In genomic region chr2:46431481-46432235, GRCh38 we compare ENCODE assay signal across 18 cellular contexts. TPM values are rescaled to one million over a fixed set of nuclear protein-coding genes. Genes with fewer than 3 reads are reported as not detected.
DNase-seq lines count a peak whose midpoint lies in the region; ATAC-seq, FAIRE-seq and TF ChIP-seq lines count a peak whose summit lies in the region.
"Had no signal": no experiment of that assay in that cellular context is flagged by ENCODE, and none has a peak within 500 bp of the region (broad histone marks: within the 10 kb centered on the region; RNA-seq: fewer than 3 reads in every experiment).

No MANE protein-coding gene starts in this region.

- H3K36me3 Mint-ChIP-seq in naive thymus-derived CD4-positive, alpha-beta T cell = peaks cover 0 to 4% (median 0%) of the 10 kb centered on the region in 5 donors
- H3K36me3 Mint-ChIP-seq: immature natural killer cell, memory B cell had no signal

- H3K4me3 Mint-ChIP-seq in naive thymus-derived CD4-positive, alpha-beta T cell = peak overlapping the region in 8 of 10 donors; percentile 0 to 67 (median 26)
- H3K4me3 Mint-ChIP-seq: memory B cell had no signal

- no peaks in the 10 kb centered on the region for H3F3A ChIP-seq in SK-N-SH (replicated peaks; ENCODE audit: insufficient read depth)

- TF ChIP-seq POLR2A in IMR-90 (IDR thresholded peaks at IDR 0.05; ENCODE audit: low read depth, low read length) (no peak), GM12878 (IDR thresholded peaks at IDR 0.05; ENCODE audit: low read depth, low read length) (no peak), prostate gland (IDR thresholded peaks at IDR 0.05) (no peak)

- intact Hi-C loops in IMR-90 (cut with micrococcal nuclease) (loop anchor here (2.0 kb wide), 1 partner anchor 15 kb away; no protein-coding TSS in a partner anchor), GM12878 (cut with micrococcal nuclease; ENCODE audit: unreplicated experiment) (no loop called here), prostate gland (cut with DNase I) (no loop called here)
- intact Hi-C loops in naive thymus-derived CD4-positive, alpha-beta T cell (cut with micrococcal nuclease) = no loop called here

- ATAC-seq in SK-N-SH treated with all-trans-retinoic acid at 6 μM for 48 hours (no peak), IMR-90 (ENCODE audit: low read depth) (no peak), GM12878 (peak; percentile 18; the same call in 1 of the 3 replicates), HG02623 (IDR thresholded peaks at IDR 0.05; ENCODE audit: unreplicated experiment) (no peak)
- no peak for ATAC-seq in naive thymus-derived CD4-positive, alpha-beta T cell
- ATAC-seq: PC-3 had no signal

- H3K9me1 ChIP-seq in IMR-90 (ENCODE audit: insufficient read depth, low read length) = peaks cover 8% of the 10 kb centered on the region; the same call in 1 of the 2 replicates

- peak; percentile 45 for DNase-seq in SK-N-SH
- DNase-seq in IMR-90 = peak; percentile 70
- DNase-seq in GM12878 (ENCODE audit: low read depth, low spot score) = no peak
- no peak for DNase-seq in naive thymus-derived CD4-positive, alpha-beta T cell
- no peak for DNase-seq in prostate gland (ENCODE audit: low spot score)
- no peak for DNase-seq in DMS153 (lab: John Stamatoyannopoulos, UW)
- DNase-seq: activated CD4-positive, CD25-positive, alpha-beta regulatory T cell; activated T-cell treated with anti-CD3 and anti-CD28 coated beads for 4 hours; amygdala; MV-4-11; PC-3 had no signal

- no peaks in the 10 kb centered on the region for H3K9me2 ChIP-seq in SK-N-SH

- SMC1A ChIA-PET in GM12878 (lab: Charles Lee; ENCODE audit: uncharacterized antibody, unreplicated experiment) = interaction anchor here (2.0 kb wide), 1 partner anchor 19 kb away, joined by 4 read pairs; no protein-coding TSS in a partner anchor

- H2BK120ac ChIP-seq in IMR-90 (ENCODE audit: low read depth, low read length) = peak overlapping the region; percentile 74; the same call in 1 of the 2 replicates

- H3K4ac ChIP-seq in IMR-90 (ENCODE audit: low read depth, low read length) = peak overlapping the region; percentile 56; the same call in 1 of the 2 replicates

- POLR2A ChIA-PET in SK-N-SH (lab: Yijun Ruan, JAX) (no interaction called here), IMR-90 (lab: Charles Lee; ENCODE audit: unreplicated experiment) (no interaction called here), GM12878 (lab: Charles Lee) (no interaction called here)
- POLR2A ChIA-PET in naive thymus-derived CD4-positive, alpha-beta T cell (lab: Charles Lee) = no interaction called here

- H3K4me1 ChIP-seq in SK-N-SH (ENCODE audit: control insufficient read depth in 1 of 2, insufficient read depth in 2 of 2, low read depth in 1 of 2, low read length in 1 of 2) (peaks cover 0 to 6% of the 10 kb centered on the region in 2 experiments; a peak in 1 of 4 replicates), IMR-90 (ENCODE audit: control insufficient read depth, insufficient read depth, low read length) (peaks cover 22% of the 10 kb centered on the region), GM12878 (ENCODE audit: control insufficient read depth, insufficient read depth, low read length) (no peaks in the 10 kb centered on the region), prostate gland (replicated peaks) (no peaks in the 10 kb centered on the region)
- H3K4me1 ChIP-seq in naive thymus-derived CD4-positive, alpha-beta T cell (ENCODE audit: control insufficient read depth in 2 of 2, insufficient read depth in 2 of 2, low read length in 2 of 2) = peaks cover 28 to 29% of the 10 kb centered on the region in 2 donors

- H3K27ac Mint-ChIP-seq in naive thymus-derived CD4-positive, alpha-beta T cell = peak overlapping the region in 4 of 9 donors; percentile 23 to 71 (median 44)
- H3K27ac Mint-ChIP-seq: memory B cell had no signal

- no peak for FAIRE-seq in GM12878 (lab: Jason Lieb, UNC)
- FAIRE-seq: A204.1 had no signal

- no peak overlapping the region for H2AK9ac ChIP-seq in IMR-90 (replicated peaks; ENCODE audit: low read depth, low read length, poor library complexity)

- H2AFZ ChIP-seq in SK-N-SH (ENCODE audit: low read depth) = no peak overlapping the region
- H2AFZ ChIP-seq in IMR-90 (replicated peaks; ENCODE audit: low read length, poor library complexity) = peak overlapping the region; percentile 58
- no peak overlapping the region for H2AFZ ChIP-seq in GM12878 (ENCODE audit: control insufficient read depth, low read depth, low read length)

- peak overlapping the region; percentile 50 for H2BK5ac ChIP-seq in IMR-90 (ENCODE audit: low read depth, low read length, poor library complexity, severe bottlenecking)

- H3K27ac ChIP-seq in SK-N-SH (ENCODE audit: low read depth in 2 of 2, low read length in 1 of 2) (peak overlapping the region in 1 of 2 experiments; percentile 39; a peak in 1 of 4 replicates), IMR-90 (ENCODE audit: insufficient read depth, low read length) (peak overlapping the region; percentile 13; the same call in 1 of the 2 replicates), GM12878 (ENCODE audit: control insufficient read depth, insufficient read depth) (no peak overlapping the region), prostate gland (no peak overlapping the region)
- no peak overlapping the region for H3K27ac ChIP-seq in naive thymus-derived CD4-positive, alpha-beta T cell (ENCODE audit: low read depth, low read length)
- H3K27ac ChIP-seq: neutrophil had no signal

- TF ChIP-seq RAD21 in SK-N-SH (IDR thresholded peaks at IDR 0.05; ENCODE audit: low read length) = no peak
- TF ChIP-seq RAD21 in IMR-90 (IDR thresholded peaks at IDR 0.05; ENCODE audit: low read length) = no peak
- TF ChIP-seq RAD21 in GM12878 (IDR thresholded peaks at IDR 0.05; ENCODE audit: insufficient read depth, low read depth, low read length) = no peak

- BruUV-seq in IMR-90 (replicated peaks; lab: Mats Ljungman, UMichigan) (no TSS peak), GM12878 (replicated peaks; lab: Mats Ljungman, UMichigan) (no TSS peak)

- H3K36me3 ChIP-seq in SK-N-SH (replicated peaks in 1 of 2; ENCODE audit: control insufficient read depth in 1 of 2, insufficient read depth in 2 of 2, low read length in 1 of 2) (no peaks in the 10 kb centered on the region), IMR-90 (ENCODE audit: control insufficient read depth, insufficient read depth, low read length) (no peaks in the 10 kb centered on the region), GM12878 (ENCODE audit: control insufficient read depth in 2 of 2, insufficient read depth in 2 of 2, low read length in 1 of 2) (no peaks in the 10 kb centered on the region), prostate gland (no peaks in the 10 kb centered on the region)
- no peaks in the 10 kb centered on the region for H3K36me3 ChIP-seq in naive thymus-derived CD4-positive, alpha-beta T cell (ENCODE audit: control insufficient read depth in 2 of 3, insufficient read depth in 3 of 3, low read length in 3 of 3)
- H3K36me3 ChIP-seq: neutrophil had no signal

- H3K9me3 Mint-ChIP-seq in naive thymus-derived CD4-positive, alpha-beta T cell = peaks cover 0 to 8% (median 2%) of the 10 kb centered on the region in 11 donors
- H3K9me3 Mint-ChIP-seq: memory B cell had no signal

- H3K9ac ChIP-seq in SK-N-SH (no peak overlapping the region), IMR-90 (ENCODE audit: low read depth, low read length) (no peak overlapping the region), GM12878 (ENCODE audit: control insufficient read depth, insufficient read depth, low read length) (no peak overlapping the region)

- TF ChIP-seq EP300 in SK-N-SH (IDR thresholded peaks at IDR 0.05; ENCODE audit: borderline replicate concordance in 1 of 2, low read depth in 1 of 2, low read length in 1 of 2) = no peak
- no peak for TF ChIP-seq EP300 in GM12878 (IDR thresholded peaks at IDR 0.05; ENCODE audit: borderline replicate concordance in 1 of 2, control insufficient read depth in 1 of 2, low read depth in 2 of 2, low read length in 2 of 2)

- TF ChIP-seq CTCF in SK-N-SH (IDR thresholded peaks at IDR 0.05) = no peak
- no peak for TF ChIP-seq CTCF in IMR-90 (conservative IDR thresholded peaks at IDR 0.05; ENCODE audit: low read depth, low read length)
- TF ChIP-seq CTCF in GM12878 (IDR thresholded peaks at IDR 0.05 in 2 of 3, conservative IDR thresholded peaks at IDR 0.05 in 1 of 3; ENCODE audit: control insufficient read depth in 2 of 3, extremely low read depth in 1 of 3, insufficient read depth in 1 of 3, low read depth in 3 of 3, low read length in 3 of 3) = no peak
- TF ChIP-seq CTCF in prostate gland (IDR thresholded peaks at IDR 0.05) = no peak

- WGBS in SK-N-SH (ENCODE audit: low lambda C conversion rate) = 61% methylated on average over 5 of the region's 5 CpGs
- 100% methylated on average over 1 of the region's 5 CpGs; no CpG with 5 or more reads in 1 of the 2 experiments for WGBS in IMR-90 (ENCODE audit: extremely low coverage in 2 of 2, insufficient read length in 1 of 2), 2 experiments
- 26% methylated on average over 5 of the region's 5 CpGs for WGBS in GM12878 (ENCODE audit: insufficient coverage, insufficient replicate concordance, low lambda C conversion rate, missing lambda C conversion rate)
- 77% methylated on average over 5 of the region's 5 CpGs for WGBS in prostate gland

- peak overlapping the region; percentile 76 for H3K18ac ChIP-seq in IMR-90 (ENCODE audit: low read depth, low read length)

- H4K91ac ChIP-seq in IMR-90 (ENCODE audit: insufficient read depth, low read depth, low read length) = peak overlapping the region; percentile 49; the same call in 1 of the 2 replicates

- peak overlapping the region; percentile 54 for H4K5ac ChIP-seq in IMR-90 (ENCODE audit: low read depth, low read length)

- H4K8ac ChIP-seq in IMR-90 (ENCODE audit: low read depth in 2 of 2, low read length in 2 of 2) = peak overlapping the region in 1 of 2 experiments; percentile 63; a peak in 1 of 4 replicates

- H3K4me2 ChIP-seq in SK-N-SH (no peak overlapping the region), IMR-90 (ENCODE audit: low read depth, low read length) (no peak overlapping the region), GM12878 (ENCODE audit: control insufficient read depth, insufficient read depth) (no peak overlapping the region)

- peaks cover 5% of the 10 kb centered on the region; the same call in 1 of the 2 replicates for H3K9me3 ChIP-seq in SK-N-SH
- H3K9me3 ChIP-seq in IMR-90 (ENCODE audit: control insufficient read depth, insufficient read depth, low read length) = no peaks in the 10 kb centered on the region
- H3K9me3 ChIP-seq in GM12878 (replicated peaks; ENCODE audit: control insufficient read depth, insufficient read depth, low read length) = no peaks in the 10 kb centered on the region; the same call in 2 of the 3 replicates
- H3K9me3 ChIP-seq in naive thymus-derived CD4-positive, alpha-beta T cell (ENCODE audit: control insufficient read depth in 2 of 3, low read length in 3 of 3) = no peaks in the 10 kb centered on the region
- H3K9me3 ChIP-seq in prostate gland = no peaks in the 10 kb centered on the region
- H3K9me3 ChIP-seq: neutrophil had no signal

- H3K27me3 ChIP-seq in SK-N-SH (ENCODE audit: insufficient read depth) (no peaks in the 10 kb centered on the region), IMR-90 (ENCODE audit: control insufficient read depth, insufficient read depth, low read length) (no peaks in the 10 kb centered on the region), GM12878 (replicated peaks in 1 of 2; ENCODE audit: control insufficient read depth in 2 of 2, insufficient read depth in 2 of 2, low read length in 1 of 2) (no peaks in the 10 kb centered on the region; a peak in 1 of 4 replicates), prostate gland (replicated peaks; ENCODE audit: insufficient read depth) (no peaks in the 10 kb centered on the region)
- no peaks in the 10 kb centered on the region for H3K27me3 ChIP-seq in naive thymus-derived CD4-positive, alpha-beta T cell (ENCODE audit: control insufficient read depth in 2 of 2, insufficient read depth in 2 of 2, low read length in 2 of 2)
- H3K27me3 ChIP-seq: neutrophil had no signal

- H4K20me1 ChIP-seq in SK-N-SH (ENCODE audit: insufficient read depth) (no peaks in the 10 kb centered on the region), IMR-90 (ENCODE audit: insufficient read depth, low read length) (no peaks in the 10 kb centered on the region), GM12878 (ENCODE audit: control insufficient read depth, insufficient read depth) (no peaks in the 10 kb centered on the region)

- H3K23ac ChIP-seq in IMR-90 (ENCODE audit: low read depth, low read length) = no peak overlapping the region

- H3K27me3 Mint-ChIP-seq in naive thymus-derived CD4-positive, alpha-beta T cell = peaks cover 0 to 10% (median 0%) of the 10 kb centered on the region in 5 donors

- H3K4me1 Mint-ChIP-seq in naive thymus-derived CD4-positive, alpha-beta T cell = peaks cover 6 to 45% (median 43%) of the 10 kb centered on the region in 7 donors
- H3K4me1 Mint-ChIP-seq: memory B cell had no signal

- peak overlapping the region; percentile 83 for H2BK20ac ChIP-seq in IMR-90 (ENCODE audit: low read depth, low read length)

- H3K14ac ChIP-seq in IMR-90 (replicated peaks; ENCODE audit: low read depth, low read length) = peak overlapping the region; percentile 63; the same call in 1 of the 2 replicates

- H3K56ac ChIP-seq in IMR-90 (ENCODE audit: extremely low read depth, insufficient read depth, low read length) = no peak overlapping the region

- in situ Hi-C loops in IMR-90 (cut with MboI; ENCODE audit: low sequenced_read_pairs) (no loop called here), GM12878 (cut with MboI) (no loop called here)

- H2AK5ac ChIP-seq in IMR-90 (ENCODE audit: low read depth, low read length) = peak overlapping the region; percentile 88; the same call in 1 of the 2 replicates

- CTCF ChIA-PET in SK-N-SH (lab: Yijun Ruan, JAX) = interaction anchor here (0.6 to 1.3 kb wide), 8 partner anchors 8 to 423 kb away, joined by 3 read pairs; no protein-coding TSS in a partner anchor
- CTCF ChIA-PET in IMR-90 (lab: Yijun Ruan, JAX) = interaction anchor here (0.5 kb wide), 1 partner anchor 23 kb away, joined by 4 read pairs; no protein-coding TSS in a partner anchor
- CTCF ChIA-PET in GM12878 (lab: Yijun Ruan, JAX) = interaction anchor here (1.1 kb wide), 1 partner anchor 19 kb away, joined by 3 read pairs; no protein-coding TSS in a partner anchor
- CTCF ChIA-PET in naive thymus-derived CD4-positive, alpha-beta T cell (lab: Charles Lee) = interaction anchor here (0.7 kb wide), 1 partner anchor 1378 kb away, joined by 3 read pairs; no protein-coding TSS in a partner anchor

- H3K79me2 ChIP-seq in SK-N-SH (ENCODE audit: insufficient read depth) (no peaks in the 10 kb centered on the region), GM12878 (ENCODE audit: control insufficient read depth, insufficient read depth, low read length) (no peaks in the 10 kb centered on the region)

- H3K4me3 ChIP-seq in SK-N-SH (ENCODE audit: low read depth in 2 of 2, low read length in 1 of 2) (no peak overlapping the region), IMR-90 (ENCODE audit: insufficient read depth, low read depth, low read length) (no peak overlapping the region), GM12878 (no peak overlapping the region), prostate gland (no peak overlapping the region)
- no peak overlapping the region for H3K4me3 ChIP-seq in naive thymus-derived CD4-positive, alpha-beta T cell (ENCODE audit: low read length)

- H2BK15ac ChIP-seq in IMR-90 (ENCODE audit: low read depth, low read length) = peak overlapping the region; percentile 69; the same call in 1 of the 3 replicates

- RAD21 ChIA-PET in GM12878 (lab: Charles Lee; ENCODE audit: unreplicated experiment) = no interaction called here

- no peaks in the 10 kb centered on the region; a peak in 1 of 4 replicates for H3K79me1 ChIP-seq in IMR-90 (ENCODE audit: low read depth in 1 of 2, low read length in 2 of 2)

- dilution Hi-C loops in IMR-90 (cut with HindIII; ENCODE audit: low sequenced_read_pairs, unreplicated experiment) = no loop called here

RNA-seq across cellular contexts. Expression of gene TMEM247, which starts 47.7 kb away (rescaled TPM):
- polyA plus RNA-seq in SK-N-SH (2012; rRNA removed) = not detected in 2 replicates
- polyA plus RNA-seq in SK-N-SH (2012; cell fraction: cytosol; rRNA removed) = not detected in 2 replicates
- not detected in 2 replicates for polyA plus RNA-seq in SK-N-SH (2012; cell fraction: nucleus; rRNA removed)
- not detected in 2 replicates for total RNA-seq in IMR-90 (2012; rRNA removed)
- polyA plus RNA-seq in IMR-90 (2012; rRNA removed) = not detected in 2 replicates
- not detected in 2 replicates for polyA plus RNA-seq in IMR-90 (2012; cell fraction: cytosol; rRNA removed)
- polyA plus RNA-seq in IMR-90 (2012; cell fraction: nucleus; rRNA removed; ENCODE audit: low replicate concordance) = not detected in 2 replicates
- not detected in 2 replicates for total RNA-seq in GM12878 (2013; cell fraction: nucleolus; rRNA removed)
- not detected in 2 replicates for total RNA-seq in GM12878 (2014; rRNA removed)
- total RNA-seq in GM12878 (2014; rRNA removed; fragmentation: Illumina TruSeq; extraction: Trizol) = not detected in 2 replicates
- not detected in 2 replicates for total RNA-seq in GM12878 (2021)
- polyA plus RNA-seq in GM12878 (2011; ENCODE audit: low read depth) = not detected
- not detected in 2 replicates for polyA plus RNA-seq in GM12878 (2011; rRNA removed)
- polyA plus RNA-seq in GM12878 (2011; cell fraction: cytosol; rRNA removed) = not detected in 2 replicates
- not detected in 2 replicates for polyA plus RNA-seq in GM12878 (2011; cell fraction: nucleus; rRNA removed)
- not detected in 2 replicates for polyA plus RNA-seq in GM12878 (2012)
- polyA plus RNA-seq in GM12878 (2014; fragmentation: Illumina TruSeq; extraction: Trizol) = not detected in 2 replicates
- not detected for polyA plus RNA-seq in GM12878 (2014; fragmentation: Nextera tagmentation; extraction: Ambion mirVana)
- not detected in 2 replicates for polyA plus RNA-seq in GM12878 (2014; rRNA removed)
- not detected for polyA plus RNA-seq in GM12878 (2016; fragmentation: Nextera tagmentation; extraction: Ambion mirVana)
- polyA minus RNA-seq in GM12878 (2011; rRNA and poly(A)+ RNA removed) = not detected in 2 replicates
- not detected in 2 replicates for polyA minus RNA-seq in GM12878 (2011; cell fraction: cytosol; rRNA and poly(A)+ RNA removed)
- not detected in 2 replicates for polyA minus RNA-seq in GM12878 (2011; cell fraction: nucleus; rRNA and poly(A)+ RNA removed)
- not detected for total RNA-seq in naive thymus-derived CD4-positive, alpha-beta T cell
- not detected for polyA plus RNA-seq in naive thymus-derived CD4-positive, alpha-beta T cell
- 1 to 10 TPM in 1 of 2 donors, not detected in 1; 2.6 TPM for total RNA-seq in prostate gland
- total RNA-seq: PC-3, subcutaneous adipose tissue had no signal
- polyA plus RNA-seq: immature natural killer cell had no signal

Comparison
In these comparisons a context has a peak if more than half of its experiments do, and no peak if none do; other contexts are left out.
1. DNase-seq: peak in SK-N-SH (single experiment) and IMR-90 (single experiment); none in GM12878 (single experiment), naive thymus-derived CD4-positive, alpha-beta T cell (0 of 9), prostate gland (single experiment) and DMS153 (single experiment).